Comparison of ENCODE assay signal across 22 cellular contexts in genomic region chr14:23404331-23404900, GRCh38. TPM values are rescaled to one million over a fixed set of nuclear protein-coding genes. Genes with fewer than 3 reads are reported as not detected.
A peak's percentile ranks its signal among the peaks of the same experiment; 100 is the strongest.
DNase-seq lines count a peak whose midpoint lies in the region; ATAC-seq, FAIRE-seq and TF ChIP-seq lines count a peak whose summit lies in the region.
"Had no signal": no experiment of that assay in that cellular context is flagged by ENCODE, and none has a peak within 500 bp of the region (broad histone marks: within the 10 kb centered on the region; RNA-seq: fewer than 3 reads in every experiment).

No MANE protein-coding gene starts in this region.

- 27% methylated on average over 14 of the region's 14 CpGs for WGBS in HepG2 (ENCODE audit: low lambda C conversion rate)
- WGBS in right lobe of liver (ENCODE audit: insufficient coverage, low coverage, low lambda C conversion rate, missing lambda C conversion rate): no CpG with 5 or more reads among the region's 14 CpGs

- CTCF ChIA-PET in HepG2 (lab: Yijun Ruan, JAX; ENCODE audit: low intra/inter-chr PET ratio, low total read pairs) (no interaction called here), HEK293T (lab: Yijun Ruan, JAX) (no interaction called here)

- TF ChIP-seq EP300 in HepG2 (IDR thresholded peaks at IDR 0.05; ENCODE audit: low read depth in 2 of 2, low read length in 2 of 2) (no peak), HepG2 (CRISPR knock-in tag; IDR thresholded peaks at IDR 0.05; ENCODE audit: borderline replicate concordance) (no peak)

- H3K4me1 ChIP-seq in HepG2 (ENCODE audit: insufficient read depth, low read length) (no peaks in the 10 kb centered on the region), right lobe of liver (no peaks in the 10 kb centered on the region), right atrium auricular region (no peaks in the 10 kb centered on the region)
- peaks cover 7 to 39% (median 28%) of the 10 kb centered on the region in 10 experiments; a peak in 17 of 20 replicates for H3K4me1 ChIP-seq in BLaER1 treated with 17β-estradiol and CSF1 and Interleukin-3, amounts not matched to agents 10 nM and 100 nM

- no peak overlapping the region for H3K4me3 ChIP-seq in HepG2 (replicated peaks in 1 of 3; ENCODE audit: insufficient read depth in 1 of 3, low read depth in 2 of 3, low read length in 3 of 3)
- no peak overlapping the region for H3K4me3 ChIP-seq in right lobe of liver
- H3K4me3 ChIP-seq in BLaER1 treated with 17β-estradiol and CSF1 and Interleukin-3, amounts not matched to agents 10 nM and 100 nM: no peak overlapping the region
- peak overlapping the region; percentile 61 to 82 for H3K4me3 ChIP-seq in right atrium auricular region

- H3K9me3 ChIP-seq in HepG2 (ENCODE audit: low read length) (no peaks in the 10 kb centered on the region), right lobe of liver (no peaks in the 10 kb centered on the region), right atrium auricular region (no peaks in the 10 kb centered on the region)
- H3K9me3 ChIP-seq in BLaER1 treated with 17β-estradiol and CSF1 and Interleukin-3, amounts not matched to agents 10 nM and 100 nM (replicated peaks in 1 of 11): no peaks in the 10 kb centered on the region

- TF ChIP-seq RAD21 in HepG2 (CRISPR knock-in tag; IDR thresholded peaks at IDR 0.05): no peak

- H3K9ac ChIP-seq in HepG2 (ENCODE audit: insufficient read depth, low read depth, low read length): no peak overlapping the region
- H3K9ac ChIP-seq in BLaER1 treated with 17β-estradiol and CSF1 and Interleukin-3, amounts not matched to agents 10 nM and 100 nM: no peak overlapping the region

- H3K27me3 ChIP-seq in HepG2 (ENCODE audit: control insufficient read depth in 1 of 2, insufficient read depth in 2 of 2, low read length in 2 of 2) (peaks cover 44 to 95% of the 10 kb centered on the region in 2 experiments; a peak in 4 of 5 replicates), right lobe of liver (no peaks in the 10 kb centered on the region), right atrium auricular region (no peaks in the 10 kb centered on the region)
- peaks cover 51 to 78% (median 68%) of the 10 kb centered on the region in 11 experiments for H3K27me3 ChIP-seq in BLaER1 treated with 17β-estradiol and CSF1 and Interleukin-3, amounts not matched to agents 10 nM and 100 nM

- no peak for FAIRE-seq in HepG2 (lab: Jason Lieb, UNC)
- FAIRE-seq: D721Med, G401.6, GM12891, GM19239, H1 had no signal

- no peaks in the 10 kb centered on the region for H3K79me2 ChIP-seq in HepG2 (ENCODE audit: insufficient read depth, low read length)

- DNase-seq in HepG2 (ENCODE audit: low spot score) (no peak), right lobe of liver (no peak), right atrium auricular region (ENCODE audit: low spot score) (no peak), HEK293T (ENCODE audit: extremely low spot score) (no peak), glutamatergic neuron (no peak)
- DNase-seq: AML-193; CD8-positive, alpha-beta T cell; COR-L47; DMS153; DMS79 treated with DMSO at 0.1 percent for 48 hours; EL; HCEC 1CT; IMR-90; KBM-7 had no signal

- POLR2A ChIA-PET in HepG2 (lab: Yijun Ruan, JAX) (no interaction called here), HEK293T (lab: Yijun Ruan, JAX) (no interaction called here)

- no TSS peak for BruUV-seq in HepG2 (replicated peaks; lab: Mats Ljungman, UMichigan)

- ATAC-seq in HepG2 (no peak; the same call in 2 of the 3 replicates), right lobe of liver (no peak), GM18873 (IDR thresholded peaks at IDR 0.05; ENCODE audit: low FRiP score, unreplicated experiment) (no peak)
- ATAC-seq: CD8-positive, alpha-beta T cell had no signal

- no peak overlapping the region for H3K27ac ChIP-seq in HepG2 (ENCODE audit: extremely low read length, insufficient read depth, low read length)
- no peak overlapping the region for H3K27ac ChIP-seq in right lobe of liver
- no peak overlapping the region for H3K27ac ChIP-seq in BLaER1 treated with 17β-estradiol and CSF1 and Interleukin-3, amounts not matched to agents 10 nM and 100 nM
- peak overlapping the region; percentile 81 to 91 for H3K27ac ChIP-seq in right atrium auricular region
- H3K27ac ChIP-seq: C4-2B had no signal

- peaks cover 15% of the 10 kb centered on the region for H3K27me3 Mint-ChIP-seq in glutamatergic neuron (ENCODE audit: unreplicated experiment)

- H3K36me3 ChIP-seq in HepG2 (replicated peaks in 1 of 2; ENCODE audit: control insufficient read depth in 1 of 2, insufficient read depth in 2 of 2, low read length in 2 of 2) (no peaks in the 10 kb centered on the region), right lobe of liver (no peaks in the 10 kb centered on the region), right atrium auricular region (peaks cover 86% of the 10 kb centered on the region)
- no peaks in the 10 kb centered on the region for H3K36me3 ChIP-seq in BLaER1 treated with 17β-estradiol and CSF1 and Interleukin-3, amounts not matched to agents 10 nM and 100 nM

- H3K27ac Mint-ChIP-seq in glutamatergic neuron (ENCODE audit: unreplicated experiment): no peak overlapping the region

- peaks cover 4% of the 10 kb centered on the region for H3K4me1 Mint-ChIP-seq in glutamatergic neuron (ENCODE audit: low read depth, unreplicated experiment)

- peaks cover 11% of the 10 kb centered on the region for H3K9me3 Mint-ChIP-seq in glutamatergic neuron (ENCODE audit: unreplicated experiment)
- H3K9me3 Mint-ChIP-seq: CD8-positive, alpha-beta T cell had no signal

- no peak for TF ChIP-seq POLR2A in HepG2 (IDR thresholded peaks at IDR 0.05; ENCODE audit: insufficient read depth in 1 of 2, low read depth in 2 of 2, low read length in 2 of 2)
- no peak for TF ChIP-seq POLR2A in right lobe of liver (IDR thresholded peaks at IDR 0.05)

- in situ Hi-C loops in HepG2 (cut with HindIII; ENCODE audit: extremely low pct_ligation_motif_present, low pct_unique_long_range_greater_than_20kb): no loop called here

- H3K4me3 Mint-ChIP-seq in glutamatergic neuron (ENCODE audit: unreplicated experiment): no peak overlapping the region
- H3K4me3 Mint-ChIP-seq: CD8-positive, alpha-beta T cell had no signal

- H4K20me1 ChIP-seq in HepG2 (ENCODE audit: insufficient read depth, low read length): no peaks in the 10 kb centered on the region
- peaks cover 0 to 55% (median 48%) of the 10 kb centered on the region in 11 experiments; a peak in 16 of 22 replicates for H4K20me1 ChIP-seq in BLaER1 treated with 17β-estradiol and CSF1 and Interleukin-3, amounts not matched to agents 10 nM and 100 nM

- no peak overlapping the region for H3K4me2 ChIP-seq in HepG2 (ENCODE audit: low read depth, low read length)
- peak overlapping the region in 6 of 11 experiments; percentile 71 to 94 (median 88); a peak in 12 of 22 replicates for H3K4me2 ChIP-seq in BLaER1 treated with 17β-estradiol and CSF1 and Interleukin-3, amounts not matched to agents 10 nM and 100 nM

- no peak overlapping the region for H2AFZ ChIP-seq in HepG2 (ENCODE audit: low read length)

- H3K36me3 Mint-ChIP-seq in glutamatergic neuron (ENCODE audit: unreplicated experiment): no peaks in the 10 kb centered on the region
- H3K36me3 Mint-ChIP-seq: CD8-positive, alpha-beta T cell had no signal

- TF ChIP-seq CTCF in HepG2 (CRISPR knock-in tag; IDR thresholded peaks at IDR 0.05) (no peak), right lobe of liver (IDR thresholded peaks at IDR 0.05) (no peak), right atrium auricular region (IDR thresholded peaks at IDR 0.05) (no peak), glutamatergic neuron (IDR thresholded peaks at IDR 0.05; ENCODE audit: partially characterized antibody, unreplicated experiment) (no peak)

- intact Hi-C loops in HepG2 (cut with micrococcal nuclease; ENCODE audit: unreplicated experiment) (no loop called here), right lobe of liver (cut with DNase I) (no loop called here)

RNA-seq across cellular contexts. Expression of gene MYH6, which starts 3.7 kb away (rescaled TPM):
- total RNA-seq in HepG2 (2016; rRNA removed; fragmentation: Illumina TruSeq; extraction: Trizol): not detected in 2 replicates
- total RNA-seq in HepG2 (2016; cell fraction: cytosol; rRNA removed; fragmentation: Illumina TruSeq; extraction: Trizol; ENCODE audit: low read depth): not detected in 2 replicates
- not detected in 2 replicates for total RNA-seq in HepG2 (2016; cell fraction: insoluble cytoplasmic fraction; rRNA removed; fragmentation: Illumina TruSeq; extraction: Trizol)
- total RNA-seq in HepG2 (2016; cell fraction: membrane; rRNA removed; fragmentation: Illumina TruSeq; extraction: Trizol): not detected in 2 replicates
- total RNA-seq in HepG2 (2016; cell fraction: nucleus; rRNA removed; fragmentation: Illumina TruSeq; extraction: Trizol): not detected in 2 replicates
- 0.01 TPM in 1 of 2 replicates, not detected in the other for polyA plus RNA-seq in HepG2 (2011; rRNA removed)
- polyA plus RNA-seq in HepG2 (2011; cell fraction: cytosol; rRNA removed): not detected in 2 replicates
- polyA plus RNA-seq in HepG2 (2011; cell fraction: nucleus; rRNA removed): not detected in 2 replicates
- not detected in 2 replicates for polyA plus RNA-seq in HepG2 (2012)
- polyA plus RNA-seq in HepG2 (2016; cell fraction: cytosol; fragmentation: Illumina TruSeq; extraction: Trizol; ENCODE audit: low read depth): not detected in 2 replicates
- polyA plus RNA-seq in HepG2 (2016; cell fraction: insoluble cytoplasmic fraction; fragmentation: Illumina TruSeq; extraction: Trizol; ENCODE audit: low read depth): not detected in 2 replicates
- not detected in 2 replicates for polyA plus RNA-seq in HepG2 (2016; cell fraction: membrane; fragmentation: Illumina TruSeq; extraction: Trizol; ENCODE audit: low read depth)
- not detected in 2 replicates for polyA plus RNA-seq in HepG2 (2016; cell fraction: nucleus; fragmentation: Illumina TruSeq; extraction: Trizol; ENCODE audit: insufficient read depth, low read depth)
- not detected in 2 replicates for polyA minus RNA-seq in HepG2 (2011; rRNA and poly(A)+ RNA removed; ENCODE audit: low replicate concordance)
- polyA minus RNA-seq in HepG2 (2011; cell fraction: cytosol; rRNA and poly(A)+ RNA removed): not detected in 2 replicates
- not detected in 2 replicates for polyA minus RNA-seq in HepG2 (2011; cell fraction: nucleus; rRNA and poly(A)+ RNA removed)
- total RNA-seq in right lobe of liver: under 1 TPM in 5 of 6 experiments, not detected in 1; 0.07 to 1.00 (median 0.13) TPM
- over 10,000 TPM in 1 of 2 donors, 1,000 to 10,000 TPM in 1; 8,253 to 13,240 TPM for total RNA-seq in right atrium auricular region
- not detected for total RNA-seq in glutamatergic neuron (ENCODE audit: unreplicated experiment)
- total RNA-seq: CD8-positive, alpha-beta T cell; H1; IMR-90 had no signal
- polyA plus RNA-seq: IMR-90 had no signal

RNA-seq across cellular contexts. Expression of gene CMTM5, which starts 27.6 kb away (rescaled TPM):
- total RNA-seq in HepG2 (2016; rRNA removed; fragmentation: Illumina TruSeq; extraction: Trizol) (not detected in 2 replicates), right lobe of liver (under 1 TPM in 2 of 6 experiments, not detected in 4; 0.32 to 0.49 TPM), right atrium auricular region (not detected), glutamatergic neuron (ENCODE audit: unreplicated experiment) (not detected)
- not detected in 2 replicates for total RNA-seq in HepG2 (2016; cell fraction: cytosol; rRNA removed; fragmentation: Illumina TruSeq; extraction: Trizol; ENCODE audit: low read depth)
- total RNA-seq in HepG2 (2016; cell fraction: insoluble cytoplasmic fraction; rRNA removed; fragmentation: Illumina TruSeq; extraction: Trizol): not detected in 2 replicates
- total RNA-seq in HepG2 (2016; cell fraction: membrane; rRNA removed; fragmentation: Illumina TruSeq; extraction: Trizol): not detected in 2 replicates
- total RNA-seq in HepG2 (2016; cell fraction: nucleus; rRNA removed; fragmentation: Illumina TruSeq; extraction: Trizol): not detected in 2 replicates
- polyA plus RNA-seq in HepG2 (2011; rRNA removed): not detected in 2 replicates
- not detected in 2 replicates for polyA plus RNA-seq in HepG2 (2011; cell fraction: cytosol; rRNA removed)
- polyA plus RNA-seq in HepG2 (2011; cell fraction: nucleus; rRNA removed): not detected in 2 replicates
- polyA plus RNA-seq in HepG2 (2012): not detected in 2 replicates
- not detected in 2 replicates for polyA plus RNA-seq in HepG2 (2016; cell fraction: cytosol; fragmentation: Illumina TruSeq; extraction: Trizol; ENCODE audit: low read depth)
- polyA plus RNA-seq in HepG2 (2016; cell fraction: insoluble cytoplasmic fraction; fragmentation: Illumina TruSeq; extraction: Trizol; ENCODE audit: low read depth): not detected in 2 replicates
- not detected in 2 replicates for polyA plus RNA-seq in HepG2 (2016; cell fraction: membrane; fragmentation: Illumina TruSeq; extraction: Trizol; ENCODE audit: low read depth)
- polyA plus RNA-seq in HepG2 (2016; cell fraction: nucleus; fragmentation: Illumina TruSeq; extraction: Trizol; ENCODE audit: insufficient read depth, low read depth): not detected in 2 replicates
- not detected in 2 replicates for polyA minus RNA-seq in HepG2 (2011; rRNA and poly(A)+ RNA removed; ENCODE audit: low replicate concordance)
- polyA minus RNA-seq in HepG2 (2011; cell fraction: cytosol; rRNA and poly(A)+ RNA removed): not detected in 2 replicates
- not detected in 2 replicates for polyA minus RNA-seq in HepG2 (2011; cell fraction: nucleus; rRNA and poly(A)+ RNA removed)
- total RNA-seq: CD8-positive, alpha-beta T cell; H1; IMR-90 had no signal

RNA-seq across cellular contexts. Expression of gene MYH7, which starts 31.0 kb away (rescaled TPM):
- 0.04 TPM in 1 of 2 replicates, not detected in the other for total RNA-seq in HepG2 (2016; rRNA removed; fragmentation: Illumina TruSeq; extraction: Trizol)
- not detected in 2 replicates for total RNA-seq in HepG2 (2016; cell fraction: cytosol; rRNA removed; fragmentation: Illumina TruSeq; extraction: Trizol; ENCODE audit: low read depth)
- total RNA-seq in HepG2 (2016; cell fraction: insoluble cytoplasmic fraction; rRNA removed; fragmentation: Illumina TruSeq; extraction: Trizol): not detected in 2 replicates
- not detected in 2 replicates for total RNA-seq in HepG2 (2016; cell fraction: membrane; rRNA removed; fragmentation: Illumina TruSeq; extraction: Trizol)
- total RNA-seq in HepG2 (2016; cell fraction: nucleus; rRNA removed; fragmentation: Illumina TruSeq; extraction: Trizol): 0.06 TPM in 1 of 2 replicates, not detected in the other
- 0.01 and 0.04 TPM in 2 replicates for polyA plus RNA-seq in HepG2 (2011; rRNA removed)
- polyA plus RNA-seq in HepG2 (2011; cell fraction: cytosol; rRNA removed): 0.01 TPM in 2 replicates
- polyA plus RNA-seq in HepG2 (2011; cell fraction: nucleus; rRNA removed): 0.02 and 0.08 TPM in 2 replicates
- 0.05 and 0.07 TPM in 2 replicates for polyA plus RNA-seq in HepG2 (2012)
- not detected in 2 replicates for polyA plus RNA-seq in HepG2 (2016; cell fraction: cytosol; fragmentation: Illumina TruSeq; extraction: Trizol; ENCODE audit: low read depth)
- 0.04 and 0.05 TPM in 2 replicates for polyA plus RNA-seq in HepG2 (2016; cell fraction: insoluble cytoplasmic fraction; fragmentation: Illumina TruSeq; extraction: Trizol; ENCODE audit: low read depth)
- polyA plus RNA-seq in HepG2 (2016; cell fraction: membrane; fragmentation: Illumina TruSeq; extraction: Trizol; ENCODE audit: low read depth): not detected in 2 replicates
- not detected in 2 replicates for polyA plus RNA-seq in HepG2 (2016; cell fraction: nucleus; fragmentation: Illumina TruSeq; extraction: Trizol; ENCODE audit: insufficient read depth, low read depth)
- polyA minus RNA-seq in HepG2 (2011; rRNA and poly(A)+ RNA removed; ENCODE audit: low replicate concordance): 0.28 TPM in 1 of 2 replicates, not detected in the other
- polyA minus RNA-seq in HepG2 (2011; cell fraction: cytosol; rRNA and poly(A)+ RNA removed): 0.10 TPM in 1 of 2 replicates, not detected in the other
- polyA minus RNA-seq in HepG2 (2011; cell fraction: nucleus; rRNA and poly(A)+ RNA removed): not detected in 2 replicates
- 1 to 10 TPM in 1 of 6 experiments, under 1 TPM in 5; 0.30 to 5.6 (median 0.60) TPM for total RNA-seq in right lobe of liver
- 1,000 to 10,000 TPM; 1,082 to 4,592 TPM for total RNA-seq in right atrium auricular region
- not detected for total RNA-seq in glutamatergic neuron (ENCODE audit: unreplicated experiment)
- total RNA-seq: CD8-positive, alpha-beta T cell; H1; IMR-90 had no signal
- polyA plus RNA-seq: H1, IMR-90 had no signal

RNA-seq across cellular contexts. Expression of gene IL25, which starts 31.8 kb away (rescaled TPM):
- not detected in 2 replicates for total RNA-seq in HepG2 (2016; rRNA removed; fragmentation: Illumina TruSeq; extraction: Trizol)
- total RNA-seq in HepG2 (2016; cell fraction: cytosol; rRNA removed; fragmentation: Illumina TruSeq; extraction: Trizol; ENCODE audit: low read depth): not detected in 2 replicates
- not detected in 2 replicates for total RNA-seq in HepG2 (2016; cell fraction: insoluble cytoplasmic fraction; rRNA removed; fragmentation: Illumina TruSeq; extraction: Trizol)
- not detected in 2 replicates for total RNA-seq in HepG2 (2016; cell fraction: membrane; rRNA removed; fragmentation: Illumina TruSeq; extraction: Trizol)
- not detected in 2 replicates for total RNA-seq in HepG2 (2016; cell fraction: nucleus; rRNA removed; fragmentation: Illumina TruSeq; extraction: Trizol)
- not detected in 2 replicates for polyA plus RNA-seq in HepG2 (2011; rRNA removed)
- polyA plus RNA-seq in HepG2 (2011; cell fraction: cytosol; rRNA removed): not detected in 2 replicates
- not detected in 2 replicates for polyA plus RNA-seq in HepG2 (2011; cell fraction: nucleus; rRNA removed)
- polyA plus RNA-seq in HepG2 (2012): not detected in 2 replicates
- not detected in 2 replicates for polyA plus RNA-seq in HepG2 (2016; cell fraction: cytosol; fragmentation: Illumina TruSeq; extraction: Trizol; ENCODE audit: low read depth)
- polyA plus RNA-seq in HepG2 (2016; cell fraction: insoluble cytoplasmic fraction; fragmentation: Illumina TruSeq; extraction: Trizol; ENCODE audit: low read depth): not detected in 2 replicates
- polyA plus RNA-seq in HepG2 (2016; cell fraction: membrane; fragmentation: Illumina TruSeq; extraction: Trizol; ENCODE audit: low read depth): not detected in 2 replicates
- polyA plus RNA-seq in HepG2 (2016; cell fraction: nucleus; fragmentation: Illumina TruSeq; extraction: Trizol; ENCODE audit: insufficient read depth, low read depth): not detected in 2 replicates
- polyA minus RNA-seq in HepG2 (2011; rRNA and poly(A)+ RNA removed; ENCODE audit: low replicate concordance): not detected in 2 replicates
- polyA minus RNA-seq in HepG2 (2011; cell fraction: cytosol; rRNA and poly(A)+ RNA removed): not detected in 2 replicates
- not detected in 2 replicates for polyA minus RNA-seq in HepG2 (2011; cell fraction: nucleus; rRNA and poly(A)+ RNA removed)
- total RNA-seq in right lobe of liver: not detected
- not detected for total RNA-seq in right atrium auricular region
- not detected for total RNA-seq in glutamatergic neuron (ENCODE audit: unreplicated experiment)
- total RNA-seq: CD8-positive, alpha-beta T cell; H1; IMR-90 had no signal
- polyA plus RNA-seq: H1, IMR-90 had no signal

RNA-seq across cellular contexts. Expression of gene EFS, which starts 39.4 kb away (rescaled TPM):
- total RNA-seq in HepG2 (2016; rRNA removed; fragmentation: Illumina TruSeq; extraction: Trizol): not detected in 2 replicates
- not detected in 2 replicates for total RNA-seq in HepG2 (2016; cell fraction: cytosol; rRNA removed; fragmentation: Illumina TruSeq; extraction: Trizol; ENCODE audit: low read depth)
- total RNA-seq in HepG2 (2016; cell fraction: insoluble cytoplasmic fraction; rRNA removed; fragmentation: Illumina TruSeq; extraction: Trizol): not detected in 2 replicates
- total RNA-seq in HepG2 (2016; cell fraction: membrane; rRNA removed; fragmentation: Illumina TruSeq; extraction: Trizol): not detected in 2 replicates
- not detected in 2 replicates for total RNA-seq in HepG2 (2016; cell fraction: nucleus; rRNA removed; fragmentation: Illumina TruSeq; extraction: Trizol)
- not detected in 2 replicates for polyA plus RNA-seq in HepG2 (2011; rRNA removed)
- 0.03 and 0.04 TPM in 2 replicates for polyA plus RNA-seq in HepG2 (2011; cell fraction: cytosol; rRNA removed)
- 0.05 TPM in 2 replicates for polyA plus RNA-seq in HepG2 (2011; cell fraction: nucleus; rRNA removed)
- polyA plus RNA-seq in HepG2 (2012): not detected in 2 replicates
- polyA plus RNA-seq in HepG2 (2016; cell fraction: cytosol; fragmentation: Illumina TruSeq; extraction: Trizol; ENCODE audit: low read depth): not detected in 2 replicates
- not detected in 2 replicates for polyA plus RNA-seq in HepG2 (2016; cell fraction: insoluble cytoplasmic fraction; fragmentation: Illumina TruSeq; extraction: Trizol; ENCODE audit: low read depth)
- polyA plus RNA-seq in HepG2 (2016; cell fraction: membrane; fragmentation: Illumina TruSeq; extraction: Trizol; ENCODE audit: low read depth): not detected in 2 replicates
- polyA plus RNA-seq in HepG2 (2016; cell fraction: nucleus; fragmentation: Illumina TruSeq; extraction: Trizol; ENCODE audit: insufficient read depth, low read depth): not detected in 2 replicates
- polyA minus RNA-seq in HepG2 (2011; rRNA and poly(A)+ RNA removed; ENCODE audit: low replicate concordance): not detected in 2 replicates
- polyA minus RNA-seq in HepG2 (2011; cell fraction: cytosol; rRNA and poly(A)+ RNA removed): not detected in 2 replicates
- polyA minus RNA-seq in HepG2 (2011; cell fraction: nucleus; rRNA and poly(A)+ RNA removed): not detected in 2 replicates
- under 1 TPM; 0.19 to 0.60 (median 0.39) TPM for total RNA-seq in right lobe of liver
- 1 to 10 TPM; 4.1 to 6.3 TPM for total RNA-seq in right atrium auricular region
- total RNA-seq in glutamatergic neuron (ENCODE audit: unreplicated experiment): 90.4 TPM
- total RNA-seq: CD8-positive, alpha-beta T cell had no signal

Comparison
In these comparisons a context has a peak if more than half of its experiments do, and no peak if none do; other contexts are left out.
1. H3K27ac ChIP-seq: peak in right atrium auricular region (2 of 2); none in HepG2 (single experiment), right lobe of liver (0 of 3) and BLaER1 treated with 17β-estradiol and CSF1 and Interleukin-3, amounts not matched to agents 10 nM and 100 nM (0 of 11).
2. H3K4me3 ChIP-seq: peak in right atrium auricular region (2 of 2); none in HepG2 (0 of 3), right lobe of liver (0 of 3) and BLaER1 treated with 17β-estradiol and CSF1 and Interleukin-3, amounts not matched to agents 10 nM and 100 nM (0 of 10).
3. RNA of gene MYH6, which starts 3.7 kb away (total RNA-seq): 8,253 to 13,240 TPM in right atrium auricular region; 0.07 to 1.00 TPM in right lobe of liver, not detected in HepG2 and not detected in glutamatergic neuron (single experiment); every median in the first group is over 1,000 times any median in the second.
4. RNA of gene MYH7, which starts 31.0 kb away (total RNA-seq): 1,082 to 4,592 TPM in right atrium auricular region; 0.30 to 5.6 TPM in right lobe of liver, 0.04 to 0.06 TPM in HepG2 and not detected in glutamatergic neuron (single experiment); every median in the first group is over 100 times any median in the second.